Comparison of ENCODE assay signal across 27 cellular contexts in the genomic region with DNA sequence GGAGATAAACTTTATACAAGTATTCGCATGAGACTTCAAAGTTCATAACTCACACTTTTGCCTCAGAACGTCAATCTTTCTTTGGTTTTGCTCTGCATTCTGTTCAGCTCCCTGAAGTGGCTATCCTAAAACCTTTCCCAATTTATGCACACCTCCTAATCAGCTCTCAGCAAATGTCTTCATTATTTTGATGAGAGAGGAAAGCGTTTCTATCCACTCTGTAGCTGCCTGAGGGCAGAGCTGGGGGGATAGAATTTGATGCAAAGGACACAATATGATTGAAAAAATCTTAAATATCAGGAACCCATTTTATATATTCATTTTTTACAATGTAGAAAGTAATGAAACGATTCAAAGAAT.
DNase-seq lines count a peak whose midpoint lies in the region; ATAC-seq, FAIRE-seq and TF ChIP-seq lines count a peak whose summit lies in the region.
"Had no signal": no experiment of that assay in that cellular context is flagged by ENCODE, and none has a peak within 500 bp of the region (broad histone marks: within the 10 kb centered on the region; RNA-seq: fewer than 3 reads in every experiment).

No MANE protein-coding gene starts in this region.

- peak overlapping the region; percentile 40; the same call in 1 of the 2 replicates for H3K4me3 ChIP-seq in ACC112 (ENCODE audit: low read depth, low read length)
- H3K4me3 ChIP-seq in astrocyte (ENCODE audit: insufficient read depth, low read depth, low read length) = no peak overlapping the region
- H3K4me3 ChIP-seq in mesodermal cell (ENCODE audit: extremely low read depth, insufficient read depth, low read length, poor library complexity, severe bottlenecking) = no peak overlapping the region
- H3K4me3 ChIP-seq: colonic mucosa, heart right ventricle, testis had no signal

- peaks cover 16% of the 10 kb centered on the region for H3K4me1 Mint-ChIP-seq in astrocyte (ENCODE audit: low read depth, unreplicated experiment)
- H3K4me1 Mint-ChIP-seq: activated CD4-positive, alpha-beta T cell treated with anti-CD3 and anti-CD28 coated beads, Interleukin-2, amount 10 ng/mL, durations not matched to agents 7 days and 5 days had no signal

- H3K4me2 ChIP-seq in astrocyte (ENCODE audit: low read length) = peak overlapping the region; percentile 71

- H3K27ac ChIP-seq in ACC112 (ENCODE audit: low read depth, low read length) = peak overlapping the region; percentile 58
- peak overlapping the region; percentile 7 for H3K27ac ChIP-seq in astrocyte (ENCODE audit: low read depth, low read length)
- peak overlapping the region; percentile 74 for H3K27ac ChIP-seq in mesodermal cell (ENCODE audit: low read depth, low read length, severe bottlenecking)
- H3K27ac ChIP-seq: colonic mucosa, heart right ventricle, testis, WERI-Rb-1 had no signal

- H3K9me3 ChIP-seq in astrocyte (ENCODE audit: insufficient read depth, low read depth, low read length) (no peaks in the 10 kb centered on the region), mesodermal cell (ENCODE audit: control insufficient read depth, low read length) (peaks cover 8% of the 10 kb centered on the region)
- H3K9me3 ChIP-seq: colonic mucosa, testis had no signal

- no peaks in the 10 kb centered on the region for H3K9me3 Mint-ChIP-seq in astrocyte (ENCODE audit: unreplicated experiment)
- H3K9me3 Mint-ChIP-seq: activated CD4-positive, alpha-beta T cell treated with anti-CD3 and anti-CD28 coated beads, Interleukin-2, amount 10 ng/mL, durations not matched to agents 7 days and 5 days; activated naive CD4-positive, alpha-beta T cell treated with anti-CD3 and anti-CD28 coated beads for 36 hours; activated T-helper 1 cell treated with anti-CD3 and anti-CD28 coated beads, Interleukin-12 subunit alpha, Interleukin-12 subunit beta, Interleukin-2, Interleukin-4 antibody, amounts not matched to agents 30 ng/mL and 10 ng/mL and 1 ng/mL, durations not matched to agents 14 hours and 24 hours and 36 hours; CD4-positive, alpha-beta T cell; neural crest cell had no signal

- peak; percentile 3 for DNase-seq in HS-5 (ENCODE audit: low read depth)
- DNase-seq in astrocyte (ENCODE audit: low read depth) = no peak
- no peak for DNase-seq in NCI-H187 treated with DMSO at 0.1 percent for 48 hours (lab: John Stamatoyannopoulos, UW)
- no peak for DNase-seq in NCI-H2029 treated with DMSO at 0.1 percent for 48 hours (lab: John Stamatoyannopoulos, UW)
- DNase-seq: activated CD4-positive, alpha-beta T cell treated with anti-CD3 and anti-CD28 coated beads, Interleukin-2, amount 10 ng/mL, durations not matched to agents 7 days and 5 days; activated naive CD4-positive, alpha-beta T cell treated with anti-CD3 and anti-CD28 coated beads for 36 hours; CD4-positive, alpha-beta T cell; effector CD8-positive, alpha-beta T cell; erythroblast; KG1; NCI-H1417 treated with DMSO at 0.1 percent for 48 hours; NCI-H2107; stimulated activated naive CD8-positive, alpha-beta T cell treated with anti-CD3 and anti-CD28 coated beads, Interleukin-15, Interleukin-2, amounts not matched to agents 100 U/mL and 50 U/mL, for 24 hours; T-helper 9 cell; testis; WERI-Rb-1 had no signal

- no peaks in the 10 kb centered on the region for H3K27me3 ChIP-seq in ACC112 (ENCODE audit: insufficient read depth, low read length)
- no peaks in the 10 kb centered on the region for H3K27me3 ChIP-seq in astrocyte (ENCODE audit: insufficient read depth, low read length)
- H3K27me3 ChIP-seq: colonic mucosa, heart right ventricle, testis had no signal

- FAIRE-seq in astrocyte (lab: Jason Lieb, UNC) = no peak
- FAIRE-seq: bronchial epithelial cell, GM12891, H1 had no signal

- no peaks in the 10 kb centered on the region for H3K27me3 Mint-ChIP-seq in astrocyte (ENCODE audit: low read depth, unreplicated experiment)
- H3K27me3 Mint-ChIP-seq: activated CD4-positive, alpha-beta T cell treated with anti-CD3 and anti-CD28 coated beads, Interleukin-2, amount 10 ng/mL, durations not matched to agents 7 days and 5 days had no signal

- no peaks in the 10 kb centered on the region for H3K36me3 Mint-ChIP-seq in astrocyte (ENCODE audit: low read depth, unreplicated experiment)

- no peak overlapping the region for H3K9ac ChIP-seq in astrocyte (ENCODE audit: low read length)

- H3K27ac Mint-ChIP-seq in astrocyte (ENCODE audit: unreplicated experiment) = peak overlapping the region; percentile 72
- H3K27ac Mint-ChIP-seq: activated CD4-positive, alpha-beta T cell treated with anti-CD3 and anti-CD28 coated beads, Interleukin-2, amount 10 ng/mL, durations not matched to agents 7 days and 5 days; activated naive CD4-positive, alpha-beta T cell treated with anti-CD3 and anti-CD28 coated beads for 36 hours; activated T-helper 1 cell treated with anti-CD3 and anti-CD28 coated beads, Interleukin-12 subunit alpha, Interleukin-12 subunit beta, Interleukin-2, Interleukin-4 antibody, amounts not matched to agents 30 ng/mL and 10 ng/mL and 1 ng/mL, durations not matched to agents 14 hours and 24 hours and 36 hours; CD4-positive, alpha-beta T cell had no signal

- H2AFZ ChIP-seq in ACC112 (ENCODE audit: low read length, unreplicated experiment) (peak overlapping the region; percentile 53), astrocyte (ENCODE audit: low read depth, low read length) (no peak overlapping the region)

- 23 to 26% methylated on average over 2 of the region's 4 CpGs for WGBS in mesodermal cell (ENCODE audit: insufficient coverage in 2 of 2), 2 experiments

- H4K20me1 ChIP-seq in astrocyte (ENCODE audit: insufficient read depth, low read length) = no peaks in the 10 kb centered on the region

- ATAC-seq in GM21528 (IDR thresholded peaks at IDR 0.05; ENCODE audit: low FRiP score, unreplicated experiment) = no peak
- no peak for ATAC-seq in HG03342 (IDR thresholded peaks at IDR 0.05; ENCODE audit: unreplicated experiment)
- ATAC-seq: stimulated activated naive CD8-positive, alpha-beta T cell treated with anti-CD3 and anti-CD28 coated beads, Interleukin-15, Interleukin-2, amounts not matched to agents 100 U/mL and 50 U/mL, for 24 hours had no signal

- no peak overlapping the region for H3K4me3 Mint-ChIP-seq in astrocyte (ENCODE audit: unreplicated experiment)
- H3K4me3 Mint-ChIP-seq: activated CD4-positive, alpha-beta T cell treated with anti-CD3 and anti-CD28 coated beads, Interleukin-2, amount 10 ng/mL, durations not matched to agents 7 days and 5 days; activated naive CD4-positive, alpha-beta T cell treated with anti-CD3 and anti-CD28 coated beads for 36 hours; activated T-helper 1 cell treated with anti-CD3 and anti-CD28 coated beads, Interleukin-12 subunit alpha, Interleukin-12 subunit beta, Interleukin-2, Interleukin-4 antibody, amounts not matched to agents 30 ng/mL and 10 ng/mL and 1 ng/mL, durations not matched to agents 14 hours and 24 hours and 36 hours; CD4-positive, alpha-beta T cell; neural crest cell had no signal

- H3K79me2 ChIP-seq in ACC112 (ENCODE audit: control insufficient read depth, insufficient read depth, low read length, unreplicated experiment) = no peaks in the 10 kb centered on the region
- H3K79me2 ChIP-seq in astrocyte (ENCODE audit: insufficient read depth, low read length) = no peaks in the 10 kb centered on the region

- H3K4me1 ChIP-seq in ACC112 (ENCODE audit: control insufficient read depth, insufficient read depth, low read length, unreplicated experiment) = peaks cover 21% of the 10 kb centered on the region
- H3K4me1 ChIP-seq in astrocyte (ENCODE audit: insufficient read depth, low read length) = peaks cover 12% of the 10 kb centered on the region
- H3K4me1 ChIP-seq in mesodermal cell (ENCODE audit: control insufficient read depth, insufficient read depth, low read length, poor library complexity, severe bottlenecking) = peaks cover 15% of the 10 kb centered on the region
- H3K4me1 ChIP-seq: colonic mucosa, testis had no signal

- H3K36me3 ChIP-seq in ACC112 (ENCODE audit: insufficient read depth, low read length) = no peaks in the 10 kb centered on the region
- no peaks in the 10 kb centered on the region for H3K36me3 ChIP-seq in astrocyte (ENCODE audit: insufficient read depth, low read length)
- H3K36me3 ChIP-seq in mesodermal cell (ENCODE audit: control insufficient read depth, insufficient read depth, low read length) = no peaks in the 10 kb centered on the region
- H3K36me3 ChIP-seq: colonic mucosa, heart right ventricle, WERI-Rb-1 had no signal

- TF ChIP-seq CTCF in astrocyte (IDR thresholded peaks at IDR 0.05; ENCODE audit: insufficient read depth, low read depth, low read length) = no peak

Comparison
In these comparisons a context has a peak if more than half of its experiments do, and no peak if none do; other contexts are left out.
1. H3K27ac ChIP-seq: peak in every context shown above with its lines; median percentile 74 in mesodermal cell; 58 in ACC112; 7 in astrocyte.